In genomic region chr7:132049462-132050304, GRCh38 we compare ENCODE assay signal across 9 cellular contexts.
DNase-seq lines count a peak whose midpoint lies in the region; ATAC-seq and TF ChIP-seq lines count a peak whose summit lies in the region.
"Had no signal": no experiment of that assay in that cellular context is flagged by ENCODE, and none has a peak within 500 bp of the region (broad histone marks: within the 10 kb centered on the region; RNA-seq: fewer than 3 reads in every experiment).

No MANE protein-coding gene starts in this region.

- no peak overlapping the region for H3K4me3 ChIP-seq in LNCaP clone FGC (ENCODE audit: low read depth, low read length)
- H3K4me3 ChIP-seq: BLaER1 had no signal

- no peaks in the 10 kb centered on the region for H3K4me1 Mint-ChIP-seq in mesothelial cell of epicardium

- H3K9me3 Mint-ChIP-seq in mesothelial cell of epicardium = peaks cover 6% of the 10 kb centered on the region

- H3K36me3 Mint-ChIP-seq in mesothelial cell of epicardium = no peaks in the 10 kb centered on the region

- no peak overlapping the region for H3K4me3 Mint-ChIP-seq in mesothelial cell of epicardium

- peak; percentile 58 for TF ChIP-seq CTCF in LNCaP clone FGC (IDR thresholded peaks at IDR 0.05; ENCODE audit: control insufficient read depth, extremely low read depth, insufficient read depth)
- TF ChIP-seq CTCF in mesothelial cell of epicardium (IDR thresholded peaks at IDR 0.05; ENCODE audit: unreplicated experiment) = peak; percentile 72

- ATAC-seq in HG03457 (IDR thresholded peaks at IDR 0.05; ENCODE audit: unreplicated experiment) (no peak), HG03571 (IDR thresholded peaks at IDR 0.05; ENCODE audit: unreplicated experiment) (no peak)

- no peak overlapping the region for H3K27ac Mint-ChIP-seq in mesothelial cell of epicardium

- H3K27me3 Mint-ChIP-seq in mesothelial cell of epicardium (ENCODE audit: low read depth) = peaks cover 65% of the 10 kb centered on the region

- DNase-seq in DMS153 treated with DMSO at 0.1 percent for 48 hours (lab: John Stamatoyannopoulos, UW; ENCODE audit: unreplicated experiment) (peak; percentile 2), DMS153 (lab: John Stamatoyannopoulos, UW) (no peak), LNCaP clone FGC (ENCODE audit: low read depth) (no peak), amniotic epithelial cell (ENCODE audit: low read depth) (peak; percentile 12), mesothelial cell of epicardium (ENCODE audit: low spot score in 2 of 2, unreplicated experiment in 2 of 2) (no peak), NCI-H1105 (lab: John Stamatoyannopoulos, UW) (no peak)

Comparison
In these comparisons a context has a peak if more than half of its experiments do, and no peak if none do; other contexts are left out.
1. DNase-seq: peak in DMS153 treated with DMSO at 0.1 percent for 48 hours (single experiment) and amniotic epithelial cell (single experiment); none in DMS153 (single experiment), LNCaP clone FGC (single experiment), mesothelial cell of epicardium (0 of 2) and NCI-H1105 (single experiment).